In the genomic region with DNA sequence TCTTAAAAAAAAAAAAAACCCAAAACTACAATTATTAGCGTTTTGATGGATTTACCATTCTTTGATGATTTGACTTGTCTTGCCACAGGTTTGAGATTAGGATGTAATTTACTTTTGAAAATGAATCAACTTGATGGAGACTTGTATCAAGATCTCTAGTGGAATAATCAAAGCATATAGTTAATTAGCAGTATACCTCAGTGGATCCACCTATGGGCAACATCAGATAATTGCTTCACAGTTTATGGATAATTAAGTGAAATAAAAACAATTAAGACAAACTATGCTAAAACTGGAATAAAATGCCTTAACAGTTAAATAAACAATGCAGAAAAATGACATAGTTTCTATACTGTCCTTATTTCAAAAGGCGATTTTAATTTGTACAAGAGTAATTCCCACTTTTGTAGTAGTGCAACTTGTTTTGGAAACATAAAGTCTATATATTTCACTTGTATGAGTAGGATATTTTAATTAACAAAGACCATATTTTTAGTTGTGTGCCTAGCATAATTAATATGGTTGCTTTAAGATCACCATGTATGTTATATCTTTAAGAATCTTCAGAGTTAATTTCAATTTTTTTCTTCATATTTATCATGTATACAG, we compare ENCODE assay signal across 8 cellular contexts. TPM values are rescaled to one million over a fixed set of nuclear protein-coding genes. Genes with fewer than 3 reads are reported as not detected.
DNase-seq lines count a peak whose midpoint lies in the region; ATAC-seq, FAIRE-seq and TF ChIP-seq lines count a peak whose summit lies in the region.

No MANE protein-coding gene starts in this region.

- H3K4me3 Mint-ChIP-seq in MCF 10A (ENCODE audit: unreplicated experiment): peak overlapping the region; percentile 89
- peak overlapping the region; percentile 58 for H3K4me3 Mint-ChIP-seq in natural killer cell

- H3K4me1 Mint-ChIP-seq in MCF 10A (ENCODE audit: insufficient read depth, unreplicated experiment): peaks cover 14% of the 10 kb centered on the region
- H3K4me1 Mint-ChIP-seq in natural killer cell: peaks cover 22 to 24% of the 10 kb centered on the region in 2 donors

- POLR2A ChIA-PET in MCF 10A (lab: Yijun Ruan, JAX): interaction anchor here (1.0 to 1.3 kb wide), 3 partner anchors 117 to 257 kb away, joined by 3 to 6 read pairs (median 4); no protein-coding TSS in a partner anchor

- H3K27me3 Mint-ChIP-seq in MCF 10A (ENCODE audit: insufficient read depth, unreplicated experiment) (no peaks in the 10 kb centered on the region), natural killer cell (ENCODE audit: low read depth in 2 of 2) (no peaks in the 10 kb centered on the region)

- TF ChIP-seq CTCF in D721Med (IDR thresholded peaks at IDR 0.05; ENCODE audit: insufficient read depth, missing control alignments) (peak; percentile 44), MCF 10A (IDR thresholded peaks at IDR 0.05; ENCODE audit: unreplicated experiment) (peak; percentile 38), natural killer cell (IDR thresholded peaks at IDR 0.05) (peak; percentile 67)

- intact Hi-C loops in MCF 10A (cut with micrococcal nuclease): loop anchor here (1.0 to 10.0 kb wide), 5 partner anchors 122 to 1382 kb away; a partner anchor contains a TSS
- intact Hi-C loops in natural killer cell (cut with micrococcal nuclease): loop anchor here (10.0 kb wide), 3 partner anchors 748 to 1352 kb away; a partner anchor contains a TSS

- H3K9me3 Mint-ChIP-seq in MCF 10A (ENCODE audit: unreplicated experiment) (no peaks in the 10 kb centered on the region), natural killer cell (no peaks in the 10 kb centered on the region)

- H3K27ac Mint-ChIP-seq in MCF 10A (ENCODE audit: low read depth, unreplicated experiment) (no peak overlapping the region), natural killer cell (peak overlapping the region; percentile 90 to 96)

- no TSS peak for BruUV-seq in MCF 10A (replicated peaks; lab: Mats Ljungman, UMichigan)

- H3K36me3 Mint-ChIP-seq in MCF 10A (ENCODE audit: insufficient read depth, unreplicated experiment) (peaks cover 30% of the 10 kb centered on the region), natural killer cell (no peaks in the 10 kb centered on the region)

- DNase-seq in D721Med (ENCODE audit: insufficient read length, low spot score): no peak
- peak; percentile 36 for DNase-seq in LHCN-M2 (ENCODE audit: low read depth)
- peak; percentile 39 for DNase-seq in MCF 10A (ENCODE audit: unreplicated experiment)
- DNase-seq in natural killer cell: no peak

- CTCF ChIA-PET in MCF 10A (lab: Yijun Ruan, JAX): interaction anchor here (0.7 to 3.1 kb wide), 4 partner anchors 163 to 1352 kb away, joined by 3 to 16 read pairs (median 8); no protein-coding TSS in a partner anchor

- FAIRE-seq in D721Med (lab: Jason Lieb, UNC): no peak

- no peak for ATAC-seq in natural killer cell
- no peak for ATAC-seq in GM19397 (IDR thresholded peaks at IDR 0.05; ENCODE audit: unreplicated experiment)
- ATAC-seq in GM18519 (IDR thresholded peaks at IDR 0.05; ENCODE audit: low FRiP score, unreplicated experiment): no peak
- no peak for ATAC-seq in GM21576 (IDR thresholded peaks at IDR 0.05; ENCODE audit: unreplicated experiment)
- no peak for ATAC-seq in HG03095 (IDR thresholded peaks at IDR 0.05; ENCODE audit: unreplicated experiment)

RNA-seq across cellular contexts. Expression of a gene that starts 4.2 kb away (rescaled TPM):
- total RNA-seq in LHCN-M2 (2014; rRNA removed) (10.8 and 17.4 TPM in 2 replicates), MCF 10A (2022) (13.8 and 21.8 TPM in 2 replicates), natural killer cell (10 to 100 TPM; 24.7 to 32.5 (median 29.0) TPM)
- 6.6 TPM for polyA plus RNA-seq in LHCN-M2 (2012)

Comparison
In these comparisons a context has a peak if more than half of its experiments do, and no peak if none do; other contexts are left out.
1. DNase-seq: peak in LHCN-M2 (single experiment) and MCF 10A (single experiment); none in D721Med (single experiment) and natural killer cell (single experiment).
2. Peak in every context shown above with its lines, with median percentiles within 50 percentile points of each other: CTCF ChIP-seq.